In the genomic region with DNA sequence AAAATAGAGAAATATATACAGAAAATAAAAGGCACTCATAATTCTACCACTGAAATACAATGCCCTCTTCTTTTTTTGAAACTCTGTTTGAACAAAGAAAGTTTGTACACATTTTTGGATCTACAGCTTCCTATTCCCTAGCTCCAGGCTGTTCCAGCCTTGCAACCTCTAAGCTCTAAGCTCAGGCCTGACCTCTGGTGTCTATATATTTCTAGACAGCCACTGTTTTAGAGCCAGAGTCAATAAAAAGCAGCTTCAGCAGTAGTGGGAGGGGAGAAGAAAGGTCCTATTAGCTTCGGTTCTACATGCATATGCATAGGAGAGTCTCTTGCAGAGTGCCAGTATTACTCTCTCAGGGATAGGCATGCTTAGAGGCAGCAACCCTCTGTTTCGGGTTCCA, we compare ENCODE assay signal across 12 cellular contexts. TPM values are rescaled to one million over a fixed set of nuclear protein-coding genes. Genes with fewer than 3 reads are reported as not detected.
DNase-seq lines count a peak whose midpoint lies in the region; ATAC-seq and TF ChIP-seq lines count a peak whose summit lies in the region.
"Had no signal": no experiment of that assay in that cellular context is flagged by ENCODE, and none has a peak within 500 bp of the region (broad histone marks: within the 10 kb centered on the region; RNA-seq: fewer than 3 reads in every experiment).

No MANE protein-coding gene starts in this region.

- WGBS in SK-N-SH (ENCODE audit: low lambda C conversion rate), result 35% methylated on average over 2 of the region's 2 CpGs
- WGBS in transverse colon (ENCODE audit: low coverage in 1 of 2), 2 donors, result 50% methylated on average over 2 of the region's 2 CpGs; no CpG with 5 or more reads in 1 of the 2 donors
- 58 to 72% (median 60%) methylated on average over 2 of the region's 2 CpGs for WGBS in ovary, 3 donors

- no peak overlapping the region for H3K27ac ChIP-seq in SK-N-SH (ENCODE audit: low read depth in 2 of 2, low read length in 1 of 2)
- no peak overlapping the region for H3K27ac ChIP-seq in transverse colon
- H3K27ac ChIP-seq in ovary, result no peak overlapping the region

- POLR2A ChIA-PET in SK-N-SH (lab: Yijun Ruan, JAX), result no interaction called here

- no peaks in the 10 kb centered on the region for H3K79me2 ChIP-seq in SK-N-SH (ENCODE audit: insufficient read depth)

- no peaks in the 10 kb centered on the region for H3K9me2 ChIP-seq in SK-N-SH

- no peak for TF ChIP-seq POLR2A in transverse colon (IDR thresholded peaks at IDR 0.05)
- TF ChIP-seq POLR2A in ovary (IDR thresholded peaks at IDR 0.05), result no peak

- H3K27me3 ChIP-seq in SK-N-SH (ENCODE audit: insufficient read depth) (no peaks in the 10 kb centered on the region), transverse colon (no peaks in the 10 kb centered on the region), ovary (no peaks in the 10 kb centered on the region)

- DNase-seq in NCI-H82 (lab: John Stamatoyannopoulos, UW) (peak; percentile 21), NCI-H82 treated with DMSO at 0.1 percent for 48 hours (lab: John Stamatoyannopoulos, UW; ENCODE audit: unreplicated experiment) (no peak), SK-N-SH (no peak), glomerular visceral epithelial cell (ENCODE audit: extremely low spot score) (peak; percentile 21), transverse colon (no peak), hippocampal formation (lab: John Stamatoyannopoulos, UW) (no peak), ovary (no peak)
- DNase-seq: activated CD4-positive, alpha-beta T cell treated with anti-CD3 and anti-CD28 coated beads for 48 hours; anterior cingulate cortex; CD4-positive, alpha-beta T cell; NCI-H446 treated with DMSO at 0.1 percent for 48 hours had no signal

- no peaks in the 10 kb centered on the region for H3K9me3 ChIP-seq in SK-N-SH
- H3K9me3 ChIP-seq in transverse colon, result no peaks in the 10 kb centered on the region
- H3K9me3 ChIP-seq in ovary, result no peaks in the 10 kb centered on the region

- H4K20me1 ChIP-seq in SK-N-SH (ENCODE audit: insufficient read depth), result no peaks in the 10 kb centered on the region

- no peak for ATAC-seq in GM21381 (IDR thresholded peaks at IDR 0.05; ENCODE audit: unreplicated experiment)

- H3K4me3 ChIP-seq in SK-N-SH (ENCODE audit: low read depth in 2 of 2, low read length in 1 of 2), result no peak overlapping the region
- no peak overlapping the region for H3K4me3 ChIP-seq in transverse colon
- no peak overlapping the region for H3K4me3 ChIP-seq in ovary

- peaks cover 3 to 4% of the 10 kb centered on the region in 2 experiments; a peak in 2 of 4 replicates for H3K4me1 ChIP-seq in SK-N-SH (ENCODE audit: control insufficient read depth in 1 of 2, insufficient read depth in 2 of 2, low read depth in 1 of 2, low read length in 1 of 2)
- H3K4me1 ChIP-seq in transverse colon, result no peaks in the 10 kb centered on the region
- H3K4me1 ChIP-seq in ovary (ENCODE audit: insufficient read depth), result no peaks in the 10 kb centered on the region

- peaks cover 4% of the 10 kb centered on the region for H3F3A ChIP-seq in SK-N-SH (replicated peaks; ENCODE audit: insufficient read depth)

- no peak overlapping the region for H3K9ac ChIP-seq in SK-N-SH

- H2AFZ ChIP-seq in SK-N-SH (ENCODE audit: low read depth), result no peak overlapping the region

- TF ChIP-seq CTCF in SK-N-SH (IDR thresholded peaks at IDR 0.05) (peak; percentile 51), transverse colon (IDR thresholded peaks at IDR 0.05) (peak in 3 of 5 experiments; percentile 3 to 15 (median 9)), ovary (IDR thresholded peaks at IDR 0.05) (no peak)

- intact Hi-C loops in transverse colon (cut with DNase I; ENCODE audit: low total_unique reads), result no loop called here
- intact Hi-C loops in ovary (cut with DNase I), result loop anchor here in 1 of 4 donors (2.0 kb wide), 1 partner anchor 59 kb away; no protein-coding TSS in a partner anchor

- TF ChIP-seq EP300 in SK-N-SH (IDR thresholded peaks at IDR 0.05; ENCODE audit: borderline replicate concordance in 1 of 2, low read depth in 1 of 2, low read length in 1 of 2) (no peak), transverse colon (IDR thresholded peaks at IDR 0.05; ENCODE audit: low read depth) (no peak), ovary (IDR thresholded peaks at IDR 0.05) (no peak)

- CTCF ChIA-PET in SK-N-SH (lab: Yijun Ruan, JAX), result interaction anchor here (1.1 to 1.7 kb wide), 2 partner anchors 66 to 69 kb away, joined by 4 read pairs; no protein-coding TSS in a partner anchor

- H3K4me2 ChIP-seq in SK-N-SH, result no peak overlapping the region

- in situ Hi-C loops in transverse colon (cut with MboI; ENCODE audit: low pct_ligation_motif_present in 1 of 4, low pct_unique_long_range_greater_than_20kb in 1 of 4, low sequenced_read_pairs in 3 of 4), result no loop called here

- H3K36me3 ChIP-seq in SK-N-SH (replicated peaks in 1 of 2; ENCODE audit: control insufficient read depth in 1 of 2, insufficient read depth in 2 of 2, low read length in 1 of 2) (no peaks in the 10 kb centered on the region), transverse colon (no peaks in the 10 kb centered on the region), ovary (no peaks in the 10 kb centered on the region)

- no peak; the same call in 1 of the 2 replicates for TF ChIP-seq RAD21 in SK-N-SH (IDR thresholded peaks at IDR 0.05; ENCODE audit: low read length)

TF ChIP-seq in SK-N-SH, 30 proteins besides CTCF, POLR2A, EP300 and RAD21 (continues in another document):
- TF ChIP-seq SIN3A (IDR thresholded peaks at IDR 0.05; ENCODE audit: borderline replicate concordance, low read depth, low read length), result no peak
- TF ChIP-seq, protein P1, sequence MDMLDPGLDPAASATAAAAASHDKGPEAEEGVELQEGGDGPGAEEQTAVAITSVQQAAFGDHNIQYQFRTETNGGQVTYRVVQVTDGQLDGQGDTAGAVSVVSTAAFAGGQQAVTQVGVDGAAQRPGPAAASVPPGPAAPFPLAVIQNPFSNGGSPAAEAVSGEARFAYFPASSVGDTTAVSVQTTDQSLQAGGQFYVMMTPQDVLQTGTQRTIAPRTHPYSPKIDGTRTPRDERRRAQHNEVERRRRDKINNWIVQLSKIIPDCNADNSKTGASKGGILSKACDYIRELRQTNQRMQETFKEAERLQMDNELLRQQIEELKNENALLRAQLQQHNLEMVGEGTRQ (IDR thresholded peaks at IDR 0.05; ENCODE audit: borderline replicate concordance, low read depth, low read length), result no peak
- TF ChIP-seq TEAD4 (IDR thresholded peaks at IDR 0.05; ENCODE audit: borderline replicate concordance, insufficient read depth), result no peak
- TF ChIP-seq, protein P2, sequence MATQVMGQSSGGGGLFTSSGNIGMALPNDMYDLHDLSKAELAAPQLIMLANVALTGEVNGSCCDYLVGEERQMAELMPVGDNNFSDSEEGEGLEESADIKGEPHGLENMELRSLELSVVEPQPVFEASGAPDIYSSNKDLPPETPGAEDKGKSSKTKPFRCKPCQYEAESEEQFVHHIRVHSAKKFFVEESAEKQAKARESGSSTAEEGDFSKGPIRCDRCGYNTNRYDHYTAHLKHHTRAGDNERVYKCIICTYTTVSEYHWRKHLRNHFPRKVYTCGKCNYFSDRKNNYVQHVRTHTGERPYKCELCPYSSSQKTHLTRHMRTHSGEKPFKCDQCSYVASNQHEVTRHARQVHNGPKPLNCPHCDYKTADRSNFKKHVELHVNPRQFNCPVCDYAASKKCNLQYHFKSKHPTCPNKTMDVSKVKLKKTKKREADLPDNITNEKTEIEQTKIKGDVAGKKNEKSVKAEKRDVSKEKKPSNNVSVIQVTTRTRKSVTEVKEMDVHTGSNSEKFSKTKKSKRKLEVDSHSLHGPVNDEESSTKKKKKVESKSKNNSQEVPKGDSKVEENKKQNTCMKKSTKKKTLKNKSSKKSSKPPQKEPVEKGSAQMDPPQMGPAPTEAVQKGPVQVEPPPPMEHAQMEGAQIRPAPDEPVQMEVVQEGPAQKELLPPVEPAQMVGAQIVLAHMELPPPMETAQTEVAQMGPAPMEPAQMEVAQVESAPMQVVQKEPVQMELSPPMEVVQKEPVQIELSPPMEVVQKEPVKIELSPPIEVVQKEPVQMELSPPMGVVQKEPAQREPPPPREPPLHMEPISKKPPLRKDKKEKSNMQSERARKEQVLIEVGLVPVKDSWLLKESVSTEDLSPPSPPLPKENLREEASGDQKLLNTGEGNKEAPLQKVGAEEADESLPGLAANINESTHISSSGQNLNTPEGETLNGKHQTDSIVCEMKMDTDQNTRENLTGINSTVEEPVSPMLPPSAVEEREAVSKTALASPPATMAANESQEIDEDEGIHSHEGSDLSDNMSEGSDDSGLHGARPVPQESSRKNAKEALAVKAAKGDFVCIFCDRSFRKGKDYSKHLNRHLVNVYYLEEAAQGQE (IDR thresholded peaks at IDR 0.05; ENCODE audit: low read depth, low read length), result no peak
- TF ChIP-seq ELF1 (IDR thresholded peaks at IDR 0.05), result no peak
- TF ChIP-seq TAF1 (IDR thresholded peaks at IDR 0.05; ENCODE audit: borderline replicate concordance, low read depth, low read length), result no peak
- TF ChIP-seq FOXM1 (IDR thresholded peaks at IDR 0.05; ENCODE audit: low read depth), result no peak
- no peak for TF ChIP-seq SMC3 (IDR thresholded peaks at IDR 0.05; ENCODE audit: low read depth, low read length)
- TF ChIP-seq, protein P3, sequence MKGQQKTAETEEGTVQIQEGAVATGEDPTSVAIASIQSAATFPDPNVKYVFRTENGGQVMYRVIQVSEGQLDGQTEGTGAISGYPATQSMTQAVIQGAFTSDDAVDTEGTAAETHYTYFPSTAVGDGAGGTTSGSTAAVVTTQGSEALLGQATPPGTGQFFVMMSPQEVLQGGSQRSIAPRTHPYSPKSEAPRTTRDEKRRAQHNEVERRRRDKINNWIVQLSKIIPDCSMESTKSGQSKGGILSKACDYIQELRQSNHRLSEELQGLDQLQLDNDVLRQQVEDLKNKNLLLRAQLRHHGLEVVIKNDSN (IDR thresholded peaks at IDR 0.05; ENCODE audit: borderline replicate concordance, low read depth), result no peak

RNA-seq across cellular contexts. Expression of a gene that starts 39.7 kb away (rescaled TPM):
- 0.36 TPM in 2 replicates for polyA plus RNA-seq in SK-N-SH (2012; rRNA removed)
- 0.21 and 0.38 TPM in 2 replicates for polyA plus RNA-seq in SK-N-SH (2012; cell fraction: cytosol; rRNA removed)
- polyA plus RNA-seq in SK-N-SH (2012; cell fraction: nucleus; rRNA removed), result 0.07 and 0.10 TPM in 2 replicates
- total RNA-seq in transverse colon, result under 1 TPM in 2 of 4 donors, not detected in 2; 0.16 to 0.27 TPM
- total RNA-seq in ovary, result under 1 TPM in 3 of 7 donors, not detected in 4; 0.10 to 0.69 (median 0.26) TPM
- polyA plus RNA-seq in ovary, result under 1 TPM in 1 of 2 donors, not detected in 1; 0.70 TPM
- total RNA-seq: CD4-positive, alpha-beta T cell had no signal

RNA-seq across cellular contexts. Expression of a gene that starts 40.1 kb away (rescaled TPM):
- polyA plus RNA-seq in SK-N-SH (2012; rRNA removed) (12.5 and 13.7 TPM in 2 replicates), ovary (10 to 100 TPM in 1 of 2 donors, 1 to 10 TPM in 1; 9.6 to 25.9 TPM)
- 15.2 and 16.1 TPM in 2 replicates for polyA plus RNA-seq in SK-N-SH (2012; cell fraction: cytosol; rRNA removed)
- polyA plus RNA-seq in SK-N-SH (2012; cell fraction: nucleus; rRNA removed), result 11.4 and 20.1 TPM in 2 replicates
- total RNA-seq in transverse colon (10 to 100 TPM in 1 of 4 donors, 1 to 10 TPM in 3; 6.3 to 19.1 (median 8.9) TPM), ovary (10 to 100 TPM; 15.4 to 26.4 (median 19.4) TPM)

RNA-seq across cellular contexts. Expression of a gene that starts 56.8 kb away (rescaled TPM):
- polyA plus RNA-seq in SK-N-SH (2012; rRNA removed) (0.08 TPM in 1 of 2 replicates, not detected in the other), ovary (not detected)
- polyA plus RNA-seq in SK-N-SH (2012; cell fraction: cytosol; rRNA removed), result 0.05 TPM in 1 of 2 replicates, not detected in the other
- polyA plus RNA-seq in SK-N-SH (2012; cell fraction: nucleus; rRNA removed), result 0.32 and 0.48 TPM in 2 replicates
- total RNA-seq in transverse colon (not detected), ovary (under 1 TPM in 2 of 7 donors, not detected in 5; 0.20 to 0.45 TPM)
- total RNA-seq: CD4-positive, alpha-beta T cell had no signal

Comparison
In these comparisons a context has a peak if more than half of its experiments do, and no peak if none do; other contexts are left out.
1. DNase-seq: peak in NCI-H82 (single experiment) and glomerular visceral epithelial cell (single experiment); none in NCI-H82 treated with DMSO at 0.1 percent for 48 hours (single experiment), SK-N-SH (single experiment), transverse colon (single experiment), hippocampal formation (0 of 2) and ovary (0 of 5).
2. CTCF ChIP-seq: peak in SK-N-SH (single experiment) and transverse colon (3 of 5); none in ovary (0 of 3).